Comparison of ENCODE assay signal across 8 cellular contexts in the genomic region with DNA sequence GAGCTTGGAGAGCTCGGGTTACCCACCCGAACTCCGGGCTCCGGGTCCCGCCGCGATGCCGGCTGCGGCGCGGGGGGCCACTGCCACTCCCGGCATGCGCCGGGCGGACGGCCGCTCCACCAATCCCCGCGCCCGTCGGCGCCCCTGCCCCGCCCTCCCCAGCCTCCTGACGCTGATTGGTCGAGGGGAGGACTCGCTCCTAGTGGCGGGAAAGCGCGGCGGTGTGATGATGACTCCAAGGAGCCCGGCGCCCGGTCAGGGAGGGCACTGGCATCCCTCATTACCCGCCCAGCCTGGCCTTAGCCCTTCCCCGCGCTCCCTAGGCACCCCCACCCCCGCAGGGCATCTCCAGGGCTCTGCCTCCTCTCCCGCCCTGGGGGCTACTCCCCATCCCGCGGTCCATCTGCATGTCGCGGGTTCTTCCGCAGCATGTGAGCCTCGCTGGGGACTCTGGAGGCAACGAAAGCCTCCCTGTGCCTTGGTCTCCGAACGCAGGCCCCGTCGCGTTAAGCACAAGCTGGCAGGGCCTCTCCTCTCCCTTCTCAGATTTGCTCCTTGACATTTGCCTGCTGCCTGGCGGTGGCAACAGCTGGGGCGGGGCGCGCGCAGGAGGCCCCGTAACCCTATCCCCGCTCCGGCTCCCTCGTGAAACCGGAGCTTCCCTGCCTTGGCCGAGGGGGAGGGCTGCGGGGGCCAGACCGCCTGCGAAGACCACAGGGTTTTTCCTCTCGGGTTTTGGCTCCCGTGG. TPM values are rescaled to one million over a fixed set of nuclear protein-coding genes. Genes with fewer than 3 reads are reported as not detected.
DNase-seq lines count a peak whose midpoint lies in the region; ATAC-seq and TF ChIP-seq lines count a peak whose summit lies in the region.

No MANE protein-coding gene starts in this region.

- peaks cover 20% of the 10 kb centered on the region in 2 donors for H3K27me3 ChIP-seq in duodenal mucosa (ENCODE audit: control insufficient read depth in 1 of 2, insufficient read depth in 2 of 2, low read length in 2 of 2)
- H3K27me3 ChIP-seq in lung (ENCODE audit: control insufficient read depth, insufficient read depth): no peaks in the 10 kb centered on the region

- H3K27ac ChIP-seq in C4-2B (peak overlapping the region; percentile 66), duodenal mucosa (ENCODE audit: low read depth, low read length) (no peak overlapping the region), lung (ENCODE audit: low read depth in 1 of 2, low read length in 1 of 2) (no peak overlapping the region)

- WGBS in lung, 2 donors: 1 to 2% methylated on average over 63 to 66 of the region's 66 CpGs

- no peak for TF ChIP-seq CTCF in C4-2B (conservative IDR thresholded peaks at IDR 0.05)
- TF ChIP-seq CTCF in lung (IDR thresholded peaks at IDR 0.05; ENCODE audit: control extremely low read depth, extremely low read depth): no peak

- H3K4me3 ChIP-seq in duodenal mucosa (ENCODE audit: low read depth in 1 of 2, low read length in 2 of 2) (peak overlapping the region; percentile 69 to 81), lung (peak overlapping the region; percentile 57)

- no peaks in the 10 kb centered on the region for H3K36me3 ChIP-seq in duodenal mucosa (ENCODE audit: control insufficient read depth in 1 of 2, insufficient read depth in 2 of 2, low read length in 2 of 2)
- H3K36me3 ChIP-seq in lung (ENCODE audit: control insufficient read depth in 2 of 2, insufficient read depth in 2 of 2, low read length in 2 of 2): no peaks in the 10 kb centered on the region

- DNase-seq in HK-2 (ENCODE audit: unreplicated experiment) (peak; percentile 86), NCI-H748 treated with DMSO at 0.1 percent for 48 hours (lab: John Stamatoyannopoulos, UW) (peak; percentile 63), lung (ENCODE audit: low spot score) (peak; percentile 90)
- DNase-seq in activated CD4-positive, alpha-beta T cell treated with anti-CD3 and anti-CD28 coated beads, Interleukin-2, amount 50 U/mL, for 48 hours: peak; percentile 93 to 94
- peak; percentile 87 to 92 for DNase-seq in stimulated activated CD4-positive, alpha-beta T cell treated with anti-CD3 and anti-CD28 coated beads, Interleukin-4, amount 100 ng/mL, for 4 hours

- ATAC-seq in GM19395 (IDR thresholded peaks at IDR 0.05; ENCODE audit: unreplicated experiment): peak; percentile 81
- ATAC-seq in lung (ENCODE audit: insufficient read depth, low FRiP score): peak; percentile 94

- peaks cover 8 to 12% of the 10 kb centered on the region in 2 donors for H3K4me1 ChIP-seq in duodenal mucosa (ENCODE audit: control insufficient read depth in 1 of 2, insufficient read depth in 2 of 2, low read length in 2 of 2)
- peaks cover 0 to 6% of the 10 kb centered on the region in 2 donors for H3K4me1 ChIP-seq in lung (ENCODE audit: control insufficient read depth in 2 of 2, insufficient read depth in 2 of 2, low read length in 2 of 2)

- peak overlapping the region; percentile 16 to 56 for H3K9ac ChIP-seq in duodenal mucosa (ENCODE audit: low read depth in 1 of 2, low read length in 2 of 2)

- no peaks in the 10 kb centered on the region for H3K9me3 ChIP-seq in duodenal mucosa (ENCODE audit: control insufficient read depth in 1 of 2, low read length in 2 of 2)
- no peaks in the 10 kb centered on the region for H3K9me3 ChIP-seq in lung (ENCODE audit: control insufficient read depth in 2 of 2, insufficient read depth in 1 of 2, low read length in 1 of 2)

RNA-seq across cellular contexts. Expression of a gene that starts 1.7 kb away (rescaled TPM):
- under 1 TPM; 0.34 to 0.92 TPM for total RNA-seq in lung
- under 1 TPM; 0.35 to 0.53 TPM for polyA plus RNA-seq in lung

RNA-seq across cellular contexts. Expression of a gene that starts 16.4 kb away (rescaled TPM):
- total RNA-seq in lung: 10 to 100 TPM; 24.3 to 53.6 TPM
- polyA plus RNA-seq in lung: 10 to 100 TPM; 21.5 to 35.3 TPM

RNA-seq across cellular contexts. Expression of a gene that starts 33.9 kb away (rescaled TPM):
- total RNA-seq in lung: 100 to 1,000 TPM in 1 of 2 donors, 10 to 100 TPM in 1; 58.6 to 185 TPM
- 100 to 1,000 TPM; 171 to 260 TPM for polyA plus RNA-seq in lung

RNA-seq across cellular contexts. Expression of a gene that starts 45.0 kb away (rescaled TPM):
- total RNA-seq in lung: 10 to 100 TPM; 29.0 to 34.9 TPM
- 10 to 100 TPM; 20.0 to 28.6 TPM for polyA plus RNA-seq in lung

RNA-seq across cellular contexts. Expression of a gene that starts 51.8 kb away (rescaled TPM):
- total RNA-seq in lung: 1 to 10 TPM in 1 of 2 donors, under 1 TPM in 1; 0.34 to 2.8 TPM
- polyA plus RNA-seq in lung: 1 to 10 TPM in 1 of 2 donors, under 1 TPM in 1; 0.33 to 2.0 TPM
